In genomic region chr19:1417145-1417544, GRCh38 we compare ENCODE assay signal across 8 cellular contexts. TPM values are rescaled to one million over a fixed set of nuclear protein-coding genes. Genes with fewer than 3 reads are reported as not detected.
A peak's percentile ranks its signal among the peaks of the same experiment; 100 is the strongest.
DNase-seq lines count a peak whose midpoint lies in the region; ATAC-seq lines count a peak whose summit lies in the region.
"Had no signal": no experiment of that assay in that cellular context is flagged by ENCODE, and none has a peak within 500 bp of the region (broad histone marks: within the 10 kb centered on the region; RNA-seq: fewer than 3 reads in every experiment).

No MANE protein-coding gene starts in this region.

- no peaks in the 10 kb centered on the region for H3K9me3 Mint-ChIP-seq in central memory CD8-positive, alpha-beta T cell
- peaks cover 0 to 2% (median 0%) of the 10 kb centered on the region in 11 donors for H3K9me3 Mint-ChIP-seq in naive thymus-derived CD4-positive, alpha-beta T cell
- H3K9me3 Mint-ChIP-seq in activated CD4-positive, alpha-beta memory T cell treated with anti-CD3 and anti-CD28 coated beads, Interleukin-2, amount 10 ng/mL, durations not matched to agents 7 days and 5 days: no peaks in the 10 kb centered on the region

- H3K9me3 ChIP-seq in naive thymus-derived CD4-positive, alpha-beta T cell (ENCODE audit: control insufficient read depth in 2 of 3, low read length in 3 of 3): no peaks in the 10 kb centered on the region

- H3K27me3 Mint-ChIP-seq in central memory CD8-positive, alpha-beta T cell: no peaks in the 10 kb centered on the region
- no peaks in the 10 kb centered on the region for H3K27me3 Mint-ChIP-seq in naive thymus-derived CD4-positive, alpha-beta T cell
- H3K27me3 Mint-ChIP-seq in activated CD4-positive, alpha-beta memory T cell treated with anti-CD3 and anti-CD28 coated beads, Interleukin-2, amount 10 ng/mL, durations not matched to agents 7 days and 5 days: no peaks in the 10 kb centered on the region

- CTCF ChIA-PET in naive thymus-derived CD4-positive, alpha-beta T cell (lab: Charles Lee): no interaction called here
- CTCF ChIA-PET in activated CD4-positive, alpha-beta memory T cell treated with anti-CD3 and anti-CD28 coated beads, Interleukin-2, amount 10 ng/mL, durations not matched to agents 7 days and 5 days (lab: Charles Lee): no interaction called here

- peak; percentile 15 for DNase-seq in COLO668 (lab: John Stamatoyannopoulos, UW; ENCODE audit: unreplicated experiment)
- no peak for DNase-seq in central memory CD8-positive, alpha-beta T cell (ENCODE audit: low spot score in 2 of 2)
- no peak for DNase-seq in naive thymus-derived CD4-positive, alpha-beta T cell
- no peak for DNase-seq in occipital lobe (lab: John Stamatoyannopoulos, UW)
- no peak for DNase-seq in activated CD4-positive, alpha-beta memory T cell treated with anti-CD3 and anti-CD28 coated beads, Interleukin-2, amount 10 ng/mL, durations not matched to agents 7 days and 5 days
- DNase-seq: activated effector memory CD4-positive, alpha-beta T cell treated with Interleukin-2 at 50 U/mL for 16 hours had no signal

- no peak for ATAC-seq in central memory CD8-positive, alpha-beta T cell (replicated peaks; ENCODE audit: extremely low read depth, poor library complexity, severe bottlenecking)
- ATAC-seq in naive thymus-derived CD4-positive, alpha-beta T cell: no peak
- ATAC-seq in GM18511 (IDR thresholded peaks at IDR 0.05; ENCODE audit: unreplicated experiment): no peak
- ATAC-seq: HCT116 had no signal

- H3K27ac Mint-ChIP-seq in central memory CD8-positive, alpha-beta T cell (ENCODE audit: low read depth): peak overlapping the region; percentile 65
- peak overlapping the region in 5 of 9 donors; percentile 12 to 69 (median 31) for H3K27ac Mint-ChIP-seq in naive thymus-derived CD4-positive, alpha-beta T cell
- H3K27ac Mint-ChIP-seq in activated CD4-positive, alpha-beta memory T cell treated with anti-CD3 and anti-CD28 coated beads, Interleukin-2, amount 10 ng/mL, durations not matched to agents 7 days and 5 days: no peak overlapping the region

- peaks cover 13 to 14% of the 10 kb centered on the region in 2 donors for H3K4me1 ChIP-seq in naive thymus-derived CD4-positive, alpha-beta T cell (ENCODE audit: control insufficient read depth in 2 of 2, insufficient read depth in 2 of 2, low read length in 2 of 2)

- no peak overlapping the region for H3K4me3 ChIP-seq in naive thymus-derived CD4-positive, alpha-beta T cell (ENCODE audit: low read length)

- POLR2A ChIA-PET in naive thymus-derived CD4-positive, alpha-beta T cell (lab: Charles Lee): interaction anchor here (0.6 kb wide), 1 partner anchor 24 kb away, joined by 3 read pairs; no protein-coding TSS in a partner anchor
- POLR2A ChIA-PET in activated CD4-positive, alpha-beta memory T cell treated with anti-CD3 and anti-CD28 coated beads, Interleukin-2, amount 10 ng/mL, durations not matched to agents 7 days and 5 days (lab: Charles Lee): interaction anchor here (1.3 kb wide), 1 partner anchor 12 kb away, joined by 4 read pairs; no protein-coding TSS in a partner anchor

- H3K36me3 ChIP-seq in naive thymus-derived CD4-positive, alpha-beta T cell (ENCODE audit: control insufficient read depth in 2 of 3, insufficient read depth in 3 of 3, low read length in 3 of 3): peaks cover 5 to 82% (median 25%) of the 10 kb centered on the region in 3 experiments

- H3K36me3 Mint-ChIP-seq in central memory CD8-positive, alpha-beta T cell (ENCODE audit: insufficient read depth): peaks cover 65% of the 10 kb centered on the region
- peaks cover 0 to 19% (median 7%) of the 10 kb centered on the region in 5 donors for H3K36me3 Mint-ChIP-seq in naive thymus-derived CD4-positive, alpha-beta T cell
- peaks cover 41% of the 10 kb centered on the region for H3K36me3 Mint-ChIP-seq in activated CD4-positive, alpha-beta memory T cell treated with anti-CD3 and anti-CD28 coated beads, Interleukin-2, amount 10 ng/mL, durations not matched to agents 7 days and 5 days (ENCODE audit: low read depth)

- no peaks in the 10 kb centered on the region for H3K27me3 ChIP-seq in naive thymus-derived CD4-positive, alpha-beta T cell (ENCODE audit: control insufficient read depth in 2 of 2, insufficient read depth in 2 of 2, low read length in 2 of 2)

- intact Hi-C loops in naive thymus-derived CD4-positive, alpha-beta T cell (cut with micrococcal nuclease): no loop called here

- no peak overlapping the region for H3K27ac ChIP-seq in naive thymus-derived CD4-positive, alpha-beta T cell (ENCODE audit: low read depth, low read length)

- peaks cover 42% of the 10 kb centered on the region for H3K4me1 Mint-ChIP-seq in central memory CD8-positive, alpha-beta T cell
- H3K4me1 Mint-ChIP-seq in naive thymus-derived CD4-positive, alpha-beta T cell: peaks cover 14 to 60% (median 40%) of the 10 kb centered on the region in 7 donors
- H3K4me1 Mint-ChIP-seq in activated CD4-positive, alpha-beta memory T cell treated with anti-CD3 and anti-CD28 coated beads, Interleukin-2, amount 10 ng/mL, durations not matched to agents 7 days and 5 days: peaks cover 34% of the 10 kb centered on the region

- H3K4me3 Mint-ChIP-seq in central memory CD8-positive, alpha-beta T cell: no peak overlapping the region
- H3K4me3 Mint-ChIP-seq in naive thymus-derived CD4-positive, alpha-beta T cell: peak overlapping the region in 3 of 10 donors; percentile 9 to 32 (median 29)
- H3K4me3 Mint-ChIP-seq in activated CD4-positive, alpha-beta memory T cell treated with anti-CD3 and anti-CD28 coated beads, Interleukin-2, amount 10 ng/mL, durations not matched to agents 7 days and 5 days: no peak overlapping the region

RNA-seq across cellular contexts. Expression of gene DAZAP1, which starts 9.8 kb away (rescaled TPM):
- total RNA-seq in naive thymus-derived CD4-positive, alpha-beta T cell: 100 to 1,000 TPM; 129 to 227 (median 144) TPM
- 1 to 10 TPM; 5.0 to 5.7 TPM for polyA plus RNA-seq in naive thymus-derived CD4-positive, alpha-beta T cell
- 35.7 TPM for total RNA-seq in occipital lobe
- total RNA-seq in activated CD4-positive, alpha-beta memory T cell treated with anti-CD3 and anti-CD28 coated beads, Interleukin-2, amount 10 ng/mL, durations not matched to agents 7 days and 5 days: 100 to 1,000 TPM; 194 to 218 TPM

RNA-seq across cellular contexts. Expression of gene GAMT, which starts 15.8 kb away (rescaled TPM):
- 10 to 100 TPM; 10.9 to 24.2 (median 17.5) TPM for total RNA-seq in naive thymus-derived CD4-positive, alpha-beta T cell
- polyA plus RNA-seq in naive thymus-derived CD4-positive, alpha-beta T cell: 10 to 100 TPM; 29.3 to 32.3 TPM
- 16.7 TPM for total RNA-seq in occipital lobe
- total RNA-seq in activated CD4-positive, alpha-beta memory T cell treated with anti-CD3 and anti-CD28 coated beads, Interleukin-2, amount 10 ng/mL, durations not matched to agents 7 days and 5 days: 10 to 100 TPM; 13.2 to 13.8 TPM

RNA-seq across cellular contexts. Expression of gene RPS15, which starts 21.1 kb away (rescaled TPM):
- 1,000 to 10,000 TPM; 1,300 to 2,097 (median 2,012) TPM for total RNA-seq in naive thymus-derived CD4-positive, alpha-beta T cell
- 1,000 to 10,000 TPM; 3,657 to 3,761 TPM for polyA plus RNA-seq in naive thymus-derived CD4-positive, alpha-beta T cell
- 252 TPM for total RNA-seq in occipital lobe
- total RNA-seq in activated CD4-positive, alpha-beta memory T cell treated with anti-CD3 and anti-CD28 coated beads, Interleukin-2, amount 10 ng/mL, durations not matched to agents 7 days and 5 days: 1,000 to 10,000 TPM; 1,378 to 1,409 TPM

RNA-seq across cellular contexts. Expression of gene APC2, which starts 32.8 kb away (rescaled TPM):
- total RNA-seq in naive thymus-derived CD4-positive, alpha-beta T cell: under 1 TPM; 0.05 to 0.24 (median 0.10) TPM
- under 1 TPM; 0.01 to 0.05 TPM for polyA plus RNA-seq in naive thymus-derived CD4-positive, alpha-beta T cell
- total RNA-seq in occipital lobe: 141 TPM
- under 1 TPM in 1 of 2 experiments, not detected in 1; 0.03 TPM for total RNA-seq in activated CD4-positive, alpha-beta memory T cell treated with anti-CD3 and anti-CD28 coated beads, Interleukin-2, amount 10 ng/mL, durations not matched to agents 7 days and 5 days

RNA-seq across cellular contexts. Expression of gene NDUFS7, which starts 33.4 kb away (rescaled TPM):
- 100 to 1,000 TPM in 1 of 5 experiments, 10 to 100 TPM in 4; 48.4 to 101 (median 68.0) TPM for total RNA-seq in naive thymus-derived CD4-positive, alpha-beta T cell
- polyA plus RNA-seq in naive thymus-derived CD4-positive, alpha-beta T cell: 100 to 1,000 TPM; 182 to 232 TPM
- 26.5 TPM for total RNA-seq in occipital lobe
- total RNA-seq in activated CD4-positive, alpha-beta memory T cell treated with anti-CD3 and anti-CD28 coated beads, Interleukin-2, amount 10 ng/mL, durations not matched to agents 7 days and 5 days: 100 to 1,000 TPM; 107 to 109 TPM
